In genomic region chr7:132430863-132431822, GRCh38 we compare ENCODE assay signal across 8 cellular contexts.
DNase-seq lines count a peak whose midpoint lies in the region; ATAC-seq and TF ChIP-seq lines count a peak whose summit lies in the region.

No MANE protein-coding gene starts in this region.

- peaks cover 0 to 6% (median 0%) of the 10 kb centered on the region in 3 donors for H3K9me3 Mint-ChIP-seq in T-cell
- no peaks in the 10 kb centered on the region for H3K9me3 Mint-ChIP-seq in chondrocyte (ENCODE audit: low read depth)

- peak overlapping the region in 1 of 4 donors; percentile 56 for H3K27ac ChIP-seq in sigmoid colon

- CTCF ChIA-PET in T-cell (lab: Charles Lee): interaction anchor here (0.5 to 1.0 kb wide), 3 partner anchors 19 to 150 kb away, joined by 3 to 4 read pairs (median 4); no protein-coding TSS in a partner anchor

- TF ChIP-seq CTCF in chondrocyte (IDR thresholded peaks at IDR 0.05) (no peak), sigmoid colon (IDR thresholded peaks at IDR 0.05) (no peak)

- H3K36me3 ChIP-seq in sigmoid colon: no peaks in the 10 kb centered on the region

- POLR2A ChIA-PET in T-cell (lab: Charles Lee): no interaction called here

- H3K36me3 Mint-ChIP-seq in T-cell (no peaks in the 10 kb centered on the region), chondrocyte (ENCODE audit: low read depth) (no peaks in the 10 kb centered on the region)

- no peak for TF ChIP-seq POLR2A in sigmoid colon (IDR thresholded peaks at IDR 0.05)

- H3K27me3 Mint-ChIP-seq in T-cell (no peaks in the 10 kb centered on the region), chondrocyte (ENCODE audit: low read depth) (no peaks in the 10 kb centered on the region)

- peak; percentile 75 to 92 (median 90) for ATAC-seq in T-cell (replicated peaks in 1 of 4)
- ATAC-seq in HG03432 (IDR thresholded peaks at IDR 0.05; ENCODE audit: unreplicated experiment): no peak
- no peak for ATAC-seq in GM18858 (IDR thresholded peaks at IDR 0.05; ENCODE audit: unreplicated experiment)
- no peak for ATAC-seq in HG03571 (IDR thresholded peaks at IDR 0.05; ENCODE audit: unreplicated experiment)

- DNase-seq in GDM1 (lab: John Stamatoyannopoulos, UW): peak; percentile 91
- DNase-seq in T-cell: peak; percentile 13 to 70 (median 52)
- DNase-seq in chondrocyte (ENCODE audit: low spot score): no peak
- DNase-seq in sigmoid colon: peak; percentile 80
- no peak for DNase-seq in D341Med (ENCODE audit: low spot score)

- WGBS in sigmoid colon, 2 donors: 48 to 67% methylated on average over 13 of the region's 13 CpGs

- no peak overlapping the region for H3K4me3 ChIP-seq in sigmoid colon

- no peaks in the 10 kb centered on the region for H3K27me3 ChIP-seq in sigmoid colon

- peaks cover 0 to 13% (median 5%) of the 10 kb centered on the region in 4 donors for H3K4me1 ChIP-seq in sigmoid colon

- H3K27ac Mint-ChIP-seq in T-cell (peak overlapping the region; percentile 64 to 65), chondrocyte (ENCODE audit: unreplicated experiment) (peak overlapping the region; percentile 81)

- intact Hi-C loops in sigmoid colon (cut with DNase I): no loop called here

- no peaks in the 10 kb centered on the region for H3K9me3 ChIP-seq in sigmoid colon

- no peak for TF ChIP-seq EP300 in sigmoid colon (IDR thresholded peaks at IDR 0.05)

- H3K4me3 Mint-ChIP-seq in T-cell (peak overlapping the region in 1 of 3 donors; percentile 71), chondrocyte (ENCODE audit: unreplicated experiment) (no peak overlapping the region)

- peaks cover 74 to 83% (median 82%) of the 10 kb centered on the region in 3 donors for H3K4me1 Mint-ChIP-seq in T-cell
- H3K4me1 Mint-ChIP-seq in chondrocyte (ENCODE audit: low read depth): peaks cover 35% of the 10 kb centered on the region

Comparison
In these comparisons a context has a peak if more than half of its experiments do, and no peak if none do; other contexts are left out.
1. DNase-seq: peak in GDM1 (single experiment), T-cell (34 of 34) and sigmoid colon (single experiment); none in chondrocyte (single experiment) and D341Med (single experiment).
2. ATAC-seq: peak in T-cell (4 of 4); none in HG03432 (single experiment), GM18858 (single experiment) and HG03571 (single experiment).